18 cellular contexts compared by ENCODE assay signal in the genomic region with DNA sequence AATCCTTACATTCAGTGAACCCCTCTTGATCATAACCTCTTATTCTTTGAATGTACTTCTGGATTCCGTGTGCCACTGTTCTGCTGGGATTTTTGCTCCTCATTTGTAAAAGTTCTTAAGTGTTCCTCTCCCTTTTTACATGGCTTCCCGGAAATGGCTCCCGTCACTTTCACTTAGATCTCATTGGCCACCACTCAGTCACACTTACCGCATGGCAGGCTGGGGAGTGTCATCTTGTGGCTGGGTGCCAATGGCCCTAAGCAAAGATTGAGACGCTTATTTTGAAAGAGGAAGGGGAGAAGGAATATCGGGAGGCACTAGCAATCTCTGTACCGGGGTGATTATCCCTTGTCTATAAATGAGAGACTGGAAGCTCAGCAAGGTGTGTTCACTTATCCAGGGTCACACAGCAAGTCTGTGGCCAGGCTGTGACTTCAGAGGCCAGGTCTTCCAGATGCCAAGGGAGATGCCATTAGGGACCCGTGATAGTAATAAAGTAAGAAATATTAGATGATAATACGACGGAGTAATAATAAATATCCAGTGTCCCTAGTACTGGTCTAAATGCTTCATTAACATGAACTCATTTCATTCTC.
"Had no signal": no experiment of that assay in that cellular context is flagged by ENCODE, and none has a peak within 500 bp of the region (broad histone marks: within the 10 kb centered on the region; RNA-seq: fewer than 3 reads in every experiment).

No MANE protein-coding gene starts in this region.

- H3K4me1 ChIP-seq: heart right ventricle, tibial artery had no signal

- H3K36me3 ChIP-seq: heart right ventricle, neutrophil, tibial artery had no signal

- H3K9me3 ChIP-seq: heart right ventricle, neutrophil, tibial artery had no signal

- H3K27me3 Mint-ChIP-seq: activated naive CD8-positive, alpha-beta T cell treated with anti-CD3 and anti-CD28 coated beads, Interleukin-2, amount 10 ng/mL, durations not matched to agents 7 days and 5 days; brain; central memory CD8-positive, alpha-beta T cell; naive thymus-derived CD4-positive, alpha-beta T cell; stimulated activated memory B cell treated with anti-CD40 and anti-IgM and Interleukin-4, amounts not matched to agents 10 μg/mL and 1 μg/mL and 100 μg/mL, for 72 hours had no signal

- H3K27ac ChIP-seq: heart right ventricle, neutrophil, tibial artery had no signal

- H3K4me3 Mint-ChIP-seq: activated naive CD8-positive, alpha-beta T cell treated with anti-CD3 and anti-CD28 coated beads, Interleukin-2, amount 10 ng/mL, durations not matched to agents 7 days and 5 days; brain; central memory CD8-positive, alpha-beta T cell; naive thymus-derived CD4-positive, alpha-beta T cell; stimulated activated memory B cell treated with anti-CD40 and anti-IgM and Interleukin-4, amounts not matched to agents 10 μg/mL and 1 μg/mL and 100 μg/mL, for 72 hours had no signal

- ATAC-seq: heart right ventricle; left colon; naive thymus-derived CD4-positive, alpha-beta T cell; stimulated activated memory B cell treated with anti-CD40 and anti-IgM and Interleukin-4, amounts not matched to agents 10 μg/mL and 1 μg/mL and 100 μg/mL, for 72 hours had no signal

- H3K36me3 Mint-ChIP-seq: stimulated activated memory B cell treated with anti-CD40 and anti-IgM and Interleukin-4, amounts not matched to agents 10 μg/mL and 1 μg/mL and 100 μg/mL, for 72 hours had no signal

- H3K4me1 Mint-ChIP-seq: brain; central memory CD8-positive, alpha-beta T cell; naive thymus-derived CD4-positive, alpha-beta T cell had no signal

- H3K27me3 ChIP-seq: heart right ventricle, neutrophil, tibial artery had no signal

- H3K9me3 Mint-ChIP-seq: activated naive CD8-positive, alpha-beta T cell treated with anti-CD3 and anti-CD28 coated beads, Interleukin-2, amount 10 ng/mL, durations not matched to agents 7 days and 5 days; brain; central memory CD8-positive, alpha-beta T cell; naive thymus-derived CD4-positive, alpha-beta T cell; stimulated activated memory B cell treated with anti-CD40 and anti-IgM and Interleukin-4, amounts not matched to agents 10 μg/mL and 1 μg/mL and 100 μg/mL, for 72 hours had no signal

- DNase-seq: activated CD4-positive, alpha-beta T cell treated with anti-CD3 and anti-CD28 coated beads, Interleukin-2, amount 50 U/mL, for 1 hour; activated CD8-positive, alpha-beta memory T cell treated with anti-CD3 and anti-CD28 coated beads for 24 hours; activated naive CD8-positive, alpha-beta T cell treated with anti-CD3 and anti-CD28 coated beads, Interleukin-2, amount 10 ng/mL, durations not matched to agents 7 days and 5 days; cortex of kidney; effector CD4-positive, alpha-beta T cell; heart right ventricle; left colon; naive thymus-derived CD4-positive, alpha-beta T cell; posterior cingulate gyrus; retina; stimulated activated CD4-positive, alpha-beta T cell treated with anti-CD3 and anti-CD28 coated beads, Interleukin-2, amount 100 ng/mL, for 48 hours; T-helper 2 cell; tibial artery had no signal

- H3K4me3 ChIP-seq: heart right ventricle, lung, tibial artery had no signal

- H3K27ac Mint-ChIP-seq: activated naive CD8-positive, alpha-beta T cell treated with anti-CD3 and anti-CD28 coated beads, Interleukin-2, amount 10 ng/mL, durations not matched to agents 7 days and 5 days; naive thymus-derived CD4-positive, alpha-beta T cell; stimulated activated memory B cell treated with anti-CD40 and anti-IgM and Interleukin-4, amounts not matched to agents 10 μg/mL and 1 μg/mL and 100 μg/mL, for 72 hours had no signal
